Comparison of ENCODE assay signal across 18 cellular contexts in the genomic region with DNA sequence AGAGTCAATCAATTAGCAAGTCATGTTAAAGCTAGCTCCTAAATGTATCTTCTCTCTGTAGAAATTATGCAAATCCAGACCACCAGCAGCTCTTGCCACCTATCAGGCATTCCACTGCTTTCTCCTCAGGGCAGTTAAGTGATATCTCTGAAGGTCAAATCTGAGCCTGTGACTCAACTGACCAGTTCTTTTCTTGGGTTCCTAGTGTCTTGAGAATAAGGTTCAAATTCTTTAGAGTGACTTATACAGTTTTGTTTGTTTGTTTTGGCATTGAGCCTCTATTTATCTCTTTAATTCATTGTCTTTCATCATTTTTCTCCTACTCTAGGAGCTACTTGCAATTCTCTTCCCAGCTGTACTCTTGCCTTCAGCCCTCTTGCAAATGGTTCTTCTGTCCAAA. TPM values are rescaled to one million over a fixed set of nuclear protein-coding genes. Genes with fewer than 3 reads are reported as not detected.
DNase-seq lines count a peak whose midpoint lies in the region; ATAC-seq and TF ChIP-seq lines count a peak whose summit lies in the region.
"Had no signal": no experiment of that assay in that cellular context is flagged by ENCODE, and none has a peak within 500 bp of the region (broad histone marks: within the 10 kb centered on the region; RNA-seq: fewer than 3 reads in every experiment).

No MANE protein-coding gene starts in this region.

- H3K4me3 Mint-ChIP-seq in HFFc6 (no peak overlapping the region), type B pancreatic cell (peak overlapping the region; percentile 45)
- H3K4me3 Mint-ChIP-seq: activated CD4-positive, alpha-beta memory T cell treated with anti-CD3 and anti-CD28 coated beads for 36 hours; activated naive CD4-positive, alpha-beta T cell treated with anti-CD3 and anti-CD28 coated beads, Interleukin-2, amount 50 U/mL, for 24 hours had no signal

- no peak for TF ChIP-seq CTCF in HFFc6 (IDR thresholded peaks at IDR 0.05)
- TF ChIP-seq CTCF in astrocyte of the spinal cord (IDR thresholded peaks at IDR 0.05; ENCODE audit: low read depth, low read length): no peak
- TF ChIP-seq CTCF in hepatocyte (IDR thresholded peaks at IDR 0.05; ENCODE audit: poor library complexity): no peak
- TF ChIP-seq CTCF in type B pancreatic cell (conservative IDR thresholded peaks at IDR 0.05): no peak

- H3K4me1 Mint-ChIP-seq in HFFc6 (ENCODE audit: low read depth) (peaks cover 30% of the 10 kb centered on the region), type B pancreatic cell (ENCODE audit: unreplicated experiment) (peaks cover 33% of the 10 kb centered on the region)
- H3K4me1 Mint-ChIP-seq: activated naive CD4-positive, alpha-beta T cell treated with anti-CD3 and anti-CD28 coated beads, Interleukin-2, amount 50 U/mL, for 24 hours had no signal

- H3K36me3 ChIP-seq in hepatocyte (replicated peaks; ENCODE audit: insufficient read depth, low read depth): no peaks in the 10 kb centered on the region
- H3K36me3 ChIP-seq: BLaER1, gastroesophageal sphincter, left ventricle myocardium inferior, sigmoid colon had no signal

- H3K9me3 Mint-ChIP-seq in HFFc6: no peaks in the 10 kb centered on the region
- H3K9me3 Mint-ChIP-seq in type B pancreatic cell: no peaks in the 10 kb centered on the region
- H3K9me3 Mint-ChIP-seq: activated CD4-positive, alpha-beta memory T cell treated with anti-CD3 and anti-CD28 coated beads for 36 hours; activated naive CD4-positive, alpha-beta T cell treated with anti-CD3 and anti-CD28 coated beads, Interleukin-2, amount 50 U/mL, for 24 hours had no signal

- peak overlapping the region; percentile 19 for H3K27ac ChIP-seq in hepatocyte
- H3K27ac ChIP-seq: BLaER1, gastroesophageal sphincter, left ventricle myocardium inferior, sigmoid colon, VCaP had no signal

- in situ Hi-C loops in astrocyte of the spinal cord (cut with HindIII; ENCODE audit: low sequenced_read_pairs): loop anchor here (25.0 kb wide), 1 partner anchor 164 kb away; no protein-coding TSS in a partner anchor

- peaks cover 20% of the 10 kb centered on the region for H3K79me2 ChIP-seq in hepatocyte

- DNase-seq in HFFc6 (peak; percentile 22), astrocyte of the spinal cord (ENCODE audit: low read depth, low spot score) (peak; percentile 56), hepatocyte (ENCODE audit: low spot score) (no peak), type B pancreatic cell (ENCODE audit: extremely low spot score, unreplicated experiment) (no peak)
- DNase-seq: activated CD4-positive, alpha-beta memory T cell treated with anti-CD3 and anti-CD28 coated beads for 36 hours; activated T-cell treated with anti-CD3 and anti-CD28 coated beads, Interleukin-2, amount 50 U/mL, for 1 hour; KBM-7; left ventricle myocardium inferior; NCI-H1105; sigmoid colon; SW 1271 had no signal

- H4K20me1 ChIP-seq in hepatocyte (ENCODE audit: insufficient read depth, poor library complexity, severe bottlenecking): no peaks in the 10 kb centered on the region
- H4K20me1 ChIP-seq: BLaER1 had no signal

- H3K9me2 ChIP-seq in hepatocyte (replicated peaks; ENCODE audit: insufficient read depth): no peaks in the 10 kb centered on the region

- no peaks in the 10 kb centered on the region for H3K36me3 Mint-ChIP-seq in HFFc6 (ENCODE audit: low read depth)
- no peaks in the 10 kb centered on the region for H3K36me3 Mint-ChIP-seq in type B pancreatic cell
- H3K36me3 Mint-ChIP-seq: activated CD4-positive, alpha-beta memory T cell treated with anti-CD3 and anti-CD28 coated beads for 36 hours; activated naive CD4-positive, alpha-beta T cell treated with anti-CD3 and anti-CD28 coated beads, Interleukin-2, amount 50 U/mL, for 24 hours had no signal

- H3K27ac Mint-ChIP-seq in HFFc6 (no peak overlapping the region), type B pancreatic cell (no peak overlapping the region)
- H3K27ac Mint-ChIP-seq: activated CD4-positive, alpha-beta memory T cell treated with anti-CD3 and anti-CD28 coated beads for 36 hours; activated naive CD4-positive, alpha-beta T cell treated with anti-CD3 and anti-CD28 coated beads, Interleukin-2, amount 50 U/mL, for 24 hours had no signal

- H3K9me3 ChIP-seq in hepatocyte (ENCODE audit: low read depth): no peaks in the 10 kb centered on the region
- H3K9me3 ChIP-seq: gastroesophageal sphincter, left ventricle myocardium inferior, sigmoid colon had no signal

- H3K4me2 ChIP-seq in hepatocyte: no peak overlapping the region
- H3K4me2 ChIP-seq: BLaER1 had no signal

- no peak overlapping the region for H2AFZ ChIP-seq in hepatocyte

- peaks cover 24% of the 10 kb centered on the region for H3K4me1 ChIP-seq in hepatocyte (ENCODE audit: insufficient read depth)

- ATAC-seq in GM21360 (IDR thresholded peaks at IDR 0.05; ENCODE audit: unreplicated experiment) (no peak), GM21447 (IDR thresholded peaks at IDR 0.05; ENCODE audit: unreplicated experiment) (no peak), HG02763 (IDR thresholded peaks at IDR 0.05; ENCODE audit: unreplicated experiment) (no peak)
- ATAC-seq: gastroesophageal sphincter had no signal

- no peak overlapping the region for H3K4me3 ChIP-seq in astrocyte of the spinal cord (ENCODE audit: low read depth, low read length)
- no peak overlapping the region for H3K4me3 ChIP-seq in hepatocyte
- H3K4me3 ChIP-seq: BLaER1, gastroesophageal sphincter, left ventricle myocardium inferior, sigmoid colon had no signal

- H3K27me3 Mint-ChIP-seq in HFFc6 (ENCODE audit: insufficient read depth) (no peaks in the 10 kb centered on the region; the same call in 1 of the 2 replicates), type B pancreatic cell (no peaks in the 10 kb centered on the region)

- H3K27me3 ChIP-seq in hepatocyte: no peaks in the 10 kb centered on the region
- H3K27me3 ChIP-seq: BLaER1, gastroesophageal sphincter, sigmoid colon had no signal

RNA-seq across cellular contexts. Expression of a gene that starts 2.5 kb away (rescaled TPM):
- total RNA-seq in HFFc6 (2021; fragmentation: NEBNext Ultra II Directional; extraction: Animal tissue kit (Norgen Biotek cat#: 25700)): 10 to 100 TPM in 1 of 6 experiments, 1 to 10 TPM in 5; 6.1 to 11.0 (median 6.8) TPM
- total RNA-seq in hepatocyte (63.9 and 71.5 TPM in 2 replicates), type B pancreatic cell (ENCODE audit: low replicate concordance) (32.4 and 51.4 TPM in 2 replicates)
- polyA plus RNA-seq in hepatocyte: 21.7 and 23.7 TPM in 2 replicates

Comparison
In these comparisons a context has a peak if more than half of its experiments do, and no peak if none do; other contexts are left out.
1. DNase-seq: peak in HFFc6 (single experiment) and astrocyte of the spinal cord (single experiment); none in hepatocyte (single experiment) and type B pancreatic cell (single experiment).